Comparison of ENCODE assay signal across 15 cellular contexts in the genomic region with DNA sequence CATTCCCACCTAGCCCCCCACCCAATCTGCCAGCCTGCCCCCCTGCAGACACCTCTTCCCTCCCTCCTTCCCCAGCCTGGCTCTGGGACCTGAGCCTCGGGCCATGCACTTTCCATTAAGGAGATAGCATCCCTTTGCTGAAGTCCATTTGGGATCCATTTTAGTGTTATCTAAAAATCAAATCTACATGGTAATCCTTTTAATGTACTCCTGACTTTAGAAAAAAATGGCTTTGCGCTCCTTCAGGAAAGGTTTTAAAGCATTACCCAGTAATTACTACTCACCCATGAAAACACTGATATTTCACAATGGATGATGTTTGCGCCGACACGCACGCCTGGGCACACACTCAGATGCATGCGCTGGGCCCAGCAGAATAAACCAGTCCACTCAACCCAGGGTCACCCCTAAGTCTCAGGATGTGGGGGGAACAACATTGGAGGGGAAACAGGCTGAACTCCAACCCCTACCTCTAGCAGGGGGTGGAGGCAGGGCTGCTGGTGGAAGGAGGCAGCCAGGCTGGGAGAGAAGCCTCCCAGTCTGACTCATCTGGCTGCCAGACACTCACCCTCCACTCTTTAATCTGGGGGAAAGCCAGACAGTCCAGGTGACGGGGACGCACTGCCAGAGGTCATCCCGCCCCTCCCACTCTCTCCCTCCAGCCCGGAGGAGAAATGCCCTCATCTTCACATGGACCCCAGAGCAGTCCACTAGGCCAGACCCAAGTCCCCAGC. TPM values are rescaled to one million over a fixed set of nuclear protein-coding genes. Genes with fewer than 3 reads are reported as not detected.
DNase-seq lines count a peak whose midpoint lies in the region; ATAC-seq and TF ChIP-seq lines count a peak whose summit lies in the region.
"Had no signal": no experiment of that assay in that cellular context is flagged by ENCODE, and none has a peak within 500 bp of the region (broad histone marks: within the 10 kb centered on the region; RNA-seq: fewer than 3 reads in every experiment).

No MANE protein-coding gene starts in this region.

- TF ChIP-seq CTCF in epithelial cell of esophagus (IDR thresholded peaks at IDR 0.05; ENCODE audit: insufficient read depth, low read depth, low read length, missing control alignments) (no peak), omental fat pad (IDR thresholded peaks at IDR 0.05) (no peak)

- H3K4me3 ChIP-seq in epithelial cell of esophagus (ENCODE audit: low read length) (no peak overlapping the region), H7 (ENCODE audit: insufficient read depth, low read depth, low read length) (no peak overlapping the region)
- H3K4me3 ChIP-seq: SJSA1 had no signal

- peak; percentile 69 for DNase-seq in GM03348 (ENCODE audit: low spot score)
- DNase-seq in NCI-H69 (lab: John Stamatoyannopoulos, UW), result peak; percentile 93
- DNase-seq in epithelial cell of esophagus (ENCODE audit: low read depth), result peak; percentile 78
- no peak for DNase-seq in omental fat pad (ENCODE audit: low spot score)
- no peak for DNase-seq in SKM-1 (lab: John Stamatoyannopoulos, UW; ENCODE audit: unreplicated experiment)
- DNase-seq in H7, result no peak
- DNase-seq: activated CD4-positive, alpha-beta T cell treated with anti-CD3 and anti-CD28 coated beads, Interleukin-2, amount 10 ng/mL, durations not matched to agents 7 days and 5 days; DND-41; NCI-H187 had no signal

- H3K27me3 ChIP-seq in H7 (ENCODE audit: control insufficient read depth, insufficient read depth, low read length), result no peaks in the 10 kb centered on the region
- H3K27me3 ChIP-seq: neutrophil, SJSA1 had no signal

- ATAC-seq in omental fat pad (ENCODE audit: low FRiP score) (peak; percentile 89), GM21526 (IDR thresholded peaks at IDR 0.05; ENCODE audit: low FRiP score, unreplicated experiment) (no peak), HG02642 (IDR thresholded peaks at IDR 0.05; ENCODE audit: poor library complexity, unreplicated experiment) (no peak)

- H3K36me3 ChIP-seq in H7 (replicated peaks; ENCODE audit: control insufficient read depth, insufficient read depth, low read length), result no peaks in the 10 kb centered on the region
- H3K36me3 ChIP-seq: neutrophil, SJSA1 had no signal

RNA-seq across cellular contexts. Expression of a gene that starts 29.8 kb away (rescaled TPM):
- not detected for total RNA-seq in omental fat pad
- total RNA-seq in H7 (2014; rRNA removed; shearing (Covaris generic)), result 0.22 and 0.94 TPM in 2 replicates
- total RNA-seq: activated CD4-positive, alpha-beta T cell treated with anti-CD3 and anti-CD28 coated beads, Interleukin-2, amount 10 ng/mL, durations not matched to agents 7 days and 5 days; H1; SJSA1; ureter had no signal

Comparison
In these comparisons a context has a peak if more than half of its experiments do, and no peak if none do; other contexts are left out.
1. DNase-seq: peak in GM03348 (single experiment), NCI-H69 (single experiment) and epithelial cell of esophagus (single experiment); none in omental fat pad (single experiment), SKM-1 (single experiment) and H7 (single experiment).